In genomic region chr9:126555421-126555820, GRCh38 we compare ENCODE assay signal across 2 cellular contexts.
TF ChIP-seq lines count a peak whose summit lies in the region.

No MANE protein-coding gene starts in this region.

TF ChIP-seq in K562, 482 proteins besides CTCF, POLR2A, EP300 and RAD21:
- peak; percentile 78 for TF ChIP-seq ZNF384 (IDR thresholded peaks at IDR 0.05; ENCODE audit: low read depth, low read length)

TF ChIP-seq in HepG2, 621 proteins besides CTCF, POLR2A, EP300 and RAD21:
- TF ChIP-seq GFI1 (CRISPR knock-in tag; IDR thresholded peaks at IDR 0.05; ENCODE audit: borderline replicate concordance) (0 out of 2 replicates have a peak, but pooled peaks have one; percentile 29), ZNF362 (CRISPR knock-in tag; IDR thresholded peaks at IDR 0.05; ENCODE audit: borderline replicate concordance) (peak; percentile 79)
TF ChIP-seq in HepG2: peak in this region for 2; not testable (repeated sequence) for 619.
